ENCODE assay signal across 20 cellular contexts in genomic region chr6:132635906-132636305, GRCh38. TPM values are rescaled to one million over a fixed set of nuclear protein-coding genes. Genes with fewer than 3 reads are reported as not detected.
"Had no signal": no experiment of that assay in that cellular context is flagged by ENCODE, and none has a peak within 500 bp of the region (broad histone marks: within the 10 kb centered on the region; RNA-seq: fewer than 3 reads in every experiment).

No MANE protein-coding gene starts in this region.

RNA-seq across cellular contexts. Expression of gene TAAR2, which starts 11.8 kb away (rescaled TPM):
- total RNA-seq: activated naive CD4-positive, alpha-beta T cell treated with anti-CD3 and anti-CD28 coated beads for 36 hours; activated naive CD4-positive, alpha-beta T cell treated with anti-CD3 and anti-CD28 coated beads, Interleukin-2, amount 50 U/mL, for 72 hours; activated naive CD8-positive, alpha-beta T cell treated with anti-CD3 and anti-CD28 coated beads for 36 hours; activated naive CD8-positive, alpha-beta T cell treated with anti-CD3 and anti-CD28 coated beads, Interleukin-2, amount 10 ng/mL, durations not matched to agents 7 days and 5 days; activated T-cell treated with anti-CD3 and anti-CD28 coated beads, Interleukin-2, amount 50 U/mL, for 4 hours; activated T-cell treated with anti-CD3 and anti-CD28 coated beads, Interleukin-2, amount 50 U/mL, for 72 hours; activated T-helper 1 cell treated with anti-CD3 and anti-CD28 coated beads, Interleukin-12 subunit alpha, Interleukin-12 subunit beta, Interleukin-2, Interleukin-4 antibody, amounts not matched to agents 30 ng/mL and 10 ng/mL and 1 ng/mL, durations not matched to agents 14 hours and 24 hours and 36 hours; activated T-helper 17 cell treated with anti-CD3 and anti-CD28 coated beads, Interleukin-2, amount 50 U/mL, for 72 hours; activated T-helper 2 cell treated with anti-CD3 and anti-CD28 coated beads, Interferon-gamma antibody, Interleukin-2, Interleukin-4, amounts not matched to agents 10 μg/mL and 5 μg/mL and 100 μg/mL, durations not matched to agents 14 hours and 24 hours and 36 hours; adrenal gland; aorta; ascending aorta; astrocyte; body of pancreas; breast epithelium; bronchial epithelial cell; cardiac muscle cell; cardiac septum; cerebellum had no signal
- polyA plus RNA-seq: adipose tissue, adrenal gland, aorta, cardiac muscle cell had no signal

RNA-seq across cellular contexts. Expression of gene TAAR1, which starts 23.1 kb away (rescaled TPM):
- total RNA-seq: activated naive CD4-positive, alpha-beta T cell treated with anti-CD3 and anti-CD28 coated beads for 36 hours; activated naive CD4-positive, alpha-beta T cell treated with anti-CD3 and anti-CD28 coated beads, Interleukin-2, amount 50 U/mL, for 72 hours; activated naive CD8-positive, alpha-beta T cell treated with anti-CD3 and anti-CD28 coated beads for 36 hours; activated naive CD8-positive, alpha-beta T cell treated with anti-CD3 and anti-CD28 coated beads, Interleukin-2, amount 10 ng/mL, durations not matched to agents 7 days and 5 days; activated T-cell treated with anti-CD3 and anti-CD28 coated beads, Interleukin-2, amount 50 U/mL, for 4 hours; activated T-cell treated with anti-CD3 and anti-CD28 coated beads, Interleukin-2, amount 50 U/mL, for 72 hours; activated T-helper 1 cell treated with anti-CD3 and anti-CD28 coated beads, Interleukin-12 subunit alpha, Interleukin-12 subunit beta, Interleukin-2, Interleukin-4 antibody, amounts not matched to agents 30 ng/mL and 10 ng/mL and 1 ng/mL, durations not matched to agents 14 hours and 24 hours and 36 hours; activated T-helper 17 cell treated with anti-CD3 and anti-CD28 coated beads, Interleukin-2, amount 50 U/mL, for 72 hours; activated T-helper 2 cell treated with anti-CD3 and anti-CD28 coated beads, Interferon-gamma antibody, Interleukin-2, Interleukin-4, amounts not matched to agents 10 μg/mL and 5 μg/mL and 100 μg/mL, durations not matched to agents 14 hours and 24 hours and 36 hours; adrenal gland; aorta; ascending aorta; astrocyte; body of pancreas; breast epithelium; bronchial epithelial cell; cardiac muscle cell; cardiac septum; cerebellum had no signal
- polyA plus RNA-seq: adipose tissue, adrenal gland, aorta, cardiac muscle cell had no signal

RNA-seq across cellular contexts. Expression of gene TAAR5, which starts 46.4 kb away (rescaled TPM):
- total RNA-seq: activated naive CD4-positive, alpha-beta T cell treated with anti-CD3 and anti-CD28 coated beads for 36 hours; activated naive CD4-positive, alpha-beta T cell treated with anti-CD3 and anti-CD28 coated beads, Interleukin-2, amount 50 U/mL, for 72 hours; activated naive CD8-positive, alpha-beta T cell treated with anti-CD3 and anti-CD28 coated beads for 36 hours; activated naive CD8-positive, alpha-beta T cell treated with anti-CD3 and anti-CD28 coated beads, Interleukin-2, amount 10 ng/mL, durations not matched to agents 7 days and 5 days; activated T-cell treated with anti-CD3 and anti-CD28 coated beads, Interleukin-2, amount 50 U/mL, for 4 hours; activated T-cell treated with anti-CD3 and anti-CD28 coated beads, Interleukin-2, amount 50 U/mL, for 72 hours; activated T-helper 1 cell treated with anti-CD3 and anti-CD28 coated beads, Interleukin-12 subunit alpha, Interleukin-12 subunit beta, Interleukin-2, Interleukin-4 antibody, amounts not matched to agents 30 ng/mL and 10 ng/mL and 1 ng/mL, durations not matched to agents 14 hours and 24 hours and 36 hours; activated T-helper 17 cell treated with anti-CD3 and anti-CD28 coated beads, Interleukin-2, amount 50 U/mL, for 72 hours; activated T-helper 2 cell treated with anti-CD3 and anti-CD28 coated beads, Interferon-gamma antibody, Interleukin-2, Interleukin-4, amounts not matched to agents 10 μg/mL and 5 μg/mL and 100 μg/mL, durations not matched to agents 14 hours and 24 hours and 36 hours; adrenal gland; aorta; ascending aorta; astrocyte; body of pancreas; breast epithelium; bronchial epithelial cell; cardiac muscle cell; cardiac septum; cerebellum had no signal
- polyA plus RNA-seq: adipose tissue, adrenal gland, aorta, cardiac muscle cell had no signal
